In genomic region chr14:35809597-35809996, GRCh38 we compare ENCODE assay signal across 2 cellular contexts.
TF ChIP-seq lines count a peak whose summit lies in the region.

No MANE protein-coding gene starts in this region.

TF ChIP-seq in SK-N-SH, 30 proteins besides CTCF, POLR2A, EP300 and RAD21:
- TF ChIP-seq NRF1 (IDR thresholded peaks at IDR 0.05; ENCODE audit: low read depth, low read length) (no peak), SIN3A (IDR thresholded peaks at IDR 0.05; ENCODE audit: borderline replicate concordance, low read depth, low read length) (no peak), CHD2 (IDR thresholded peaks at IDR 0.05; ENCODE audit: low read length, partially characterized antibody) (no peak), FOXJ3 (CRISPR knock-in tag; IDR thresholded peaks at IDR 0.05) (no peak), MEF2A (IDR thresholded peaks at IDR 0.05; ENCODE audit: borderline replicate concordance, low read depth) (no peak), FOXM1 (IDR thresholded peaks at IDR 0.05; ENCODE audit: low read depth) (no peak), IRF3 (IDR thresholded peaks at IDR 0.05; ENCODE audit: low read depth, low read length) (no peak), USF1 (IDR thresholded peaks at IDR 0.05; ENCODE audit: borderline replicate concordance, low read depth) (no peak), MAX (IDR thresholded peaks at IDR 0.05; ENCODE audit: low read depth) (no peak), FOSL2 (IDR thresholded peaks at IDR 0.05; ENCODE audit: borderline replicate concordance, low read depth) (no peak), EZH2phosphoT487 (IDR thresholded peaks at IDR 0.05; ENCODE audit: borderline replicate concordance, low read depth) (no peak), REST (IDR thresholded peaks at IDR 0.05; ENCODE audit: low read depth, low read length) (no peak), ZBTB33 (IDR thresholded peaks at IDR 0.05; ENCODE audit: borderline replicate concordance, low read depth) (no peak), USF2 (IDR thresholded peaks at IDR 0.05; ENCODE audit: borderline replicate concordance, low read depth, low read length) (no peak), TCF12 (IDR thresholded peaks at IDR 0.05) (no peak), NFIC (IDR thresholded peaks at IDR 0.05; ENCODE audit: borderline replicate concordance) (no peak), POLR2AphosphoS5 (IDR thresholded peaks at IDR 0.05; ENCODE audit: low read depth, low read length) (no peak), MXI1 (IDR thresholded peaks at IDR 0.05; ENCODE audit: low read depth, low read length) (no peak), RXRA (IDR thresholded peaks at IDR 0.05; ENCODE audit: borderline replicate concordance, low read depth) (no peak), ELF1 (IDR thresholded peaks at IDR 0.05) (no peak)

TF ChIP-seq in SK-N-SH treated with all-trans-retinoic acid at 6 μM for 48 hours, 23 proteins besides CTCF, POLR2A, EP300 and RAD21:
- no peak for TF ChIP-seq ARNTL (CRISPR knock-in tag; IDR thresholded peaks at IDR 0.05; ENCODE audit: borderline replicate concordance, low read depth)
- no peak for TF ChIP-seq TOX (CRISPR knock-in tag; IDR thresholded peaks at IDR 0.05; ENCODE audit: borderline replicate concordance)
- TF ChIP-seq PATZ1 (CRISPR knock-in tag; IDR thresholded peaks at IDR 0.05; ENCODE audit: borderline replicate concordance), result no peak
- no peak for TF ChIP-seq ESRRG (CRISPR knock-in tag; IDR thresholded peaks at IDR 0.05)
- no peak for TF ChIP-seq POU6F1 (CRISPR knock-in tag; IDR thresholded peaks at IDR 0.05; ENCODE audit: borderline replicate concordance, low read depth)
- TF ChIP-seq SNAI2 (CRISPR knock-in tag; IDR thresholded peaks at IDR 0.05), result no peak
- no peak for TF ChIP-seq ZNF70 (CRISPR knock-in tag; IDR thresholded peaks at IDR 0.05)
- no peak for TF ChIP-seq ZNF8 (CRISPR knock-in tag; IDR thresholded peaks at IDR 0.05)
